Comparison of ENCODE assay signal across 8 cellular contexts in genomic region chr11:57568330-57568766, GRCh38. TPM values are rescaled to one million over a fixed set of nuclear protein-coding genes. Genes with fewer than 3 reads are reported as not detected.
DNase-seq lines count a peak whose midpoint lies in the region; ATAC-seq and TF ChIP-seq lines count a peak whose summit lies in the region.

No MANE protein-coding gene starts in this region.

- H3K4me1 ChIP-seq in Caco-2, result peaks cover 10% of the 10 kb centered on the region; the same call in 1 of the 2 replicates
- peaks cover 20% of the 10 kb centered on the region for H3K4me1 ChIP-seq in HUES6 (ENCODE audit: control insufficient read depth, insufficient read depth, low read length)

- no peaks in the 10 kb centered on the region for H3K9me3 Mint-ChIP-seq in Caco-2 (ENCODE audit: unreplicated experiment)
- no peaks in the 10 kb centered on the region for H3K9me3 Mint-ChIP-seq in stimulated activated naive CD8-positive, alpha-beta T cell treated with anti-CD3 and anti-CD28 coated beads, Interleukin-15, Interleukin-2, amounts not matched to agents 100 ng/mL and 50 ng/mL, for 24 hours

- POLR2A ChIA-PET in Caco-2 (lab: Charles Lee), result no interaction called here

- no TSS peak for BruUV-seq in Caco-2 (replicated peaks; lab: Mats Ljungman, UMichigan)

- H3K9me3 ChIP-seq in Caco-2 (no peaks in the 10 kb centered on the region), HUES6 (ENCODE audit: control insufficient read depth, insufficient read depth, low read depth, low read length) (no peaks in the 10 kb centered on the region), WERI-Rb-1 (ENCODE audit: severe bottlenecking) (no peaks in the 10 kb centered on the region)

- peak overlapping the region; percentile 61; the same call in 1 of the 2 replicates for H3K27ac ChIP-seq in HUES6 (ENCODE audit: low read depth, low read length)
- no peak overlapping the region for H3K27ac ChIP-seq in WERI-Rb-1

- CTCF ChIA-PET in Caco-2 (lab: Charles Lee), result interaction anchor here (0.5 to 3.0 kb wide), 13 partner anchors 16 to 1878 kb away, joined by 3 to 82 read pairs (median 5); no protein-coding TSS in a partner anchor

- H3K27me3 Mint-ChIP-seq in Caco-2 (ENCODE audit: insufficient read depth, unreplicated experiment), result no peaks in the 10 kb centered on the region
- no peaks in the 10 kb centered on the region for H3K27me3 Mint-ChIP-seq in stimulated activated naive CD8-positive, alpha-beta T cell treated with anti-CD3 and anti-CD28 coated beads, Interleukin-15, Interleukin-2, amounts not matched to agents 100 ng/mL and 50 ng/mL, for 24 hours

- H3K4me1 Mint-ChIP-seq in Caco-2 (ENCODE audit: low read depth, unreplicated experiment), result peaks cover 11% of the 10 kb centered on the region
- H3K4me1 Mint-ChIP-seq in stimulated activated naive CD8-positive, alpha-beta T cell treated with anti-CD3 and anti-CD28 coated beads, Interleukin-15, Interleukin-2, amounts not matched to agents 100 ng/mL and 50 ng/mL, for 24 hours (ENCODE audit: low read depth), result peaks cover 44% of the 10 kb centered on the region

- intact Hi-C loops in Caco-2 (cut with micrococcal nuclease; ENCODE audit: unreplicated experiment), result loop anchor here (1.0 kb wide), 4 partner anchors 37 to 111 kb away; no protein-coding TSS in a partner anchor

- H3K27me3 ChIP-seq in Caco-2 (replicated peaks; ENCODE audit: control insufficient read depth, insufficient read depth, low read length) (no peaks in the 10 kb centered on the region), HUES6 (ENCODE audit: control insufficient read depth, insufficient read depth, low read length) (peaks cover 5% of the 10 kb centered on the region; the same call in 1 of the 2 replicates), WERI-Rb-1 (ENCODE audit: insufficient read depth, low read depth, severe bottlenecking) (peaks cover 29% of the 10 kb centered on the region)

- DNase-seq in Caco-2 (peak in 1 of 2 experiments; percentile 85), GM20000 (ENCODE audit: low spot score) (peak; percentile 88), WERI-Rb-1 (no peak), dermis microvascular lymphatic vessel endothelial cell (ENCODE audit: low read depth in 2 of 2) (peak; percentile 29 to 61), mucosa of gallbladder (ENCODE audit: low spot score) (peak; percentile 85)

- H3K4me3 ChIP-seq in Caco-2 (ENCODE audit: low read depth, low read length) (peak overlapping the region; percentile 54), HUES6 (ENCODE audit: low read depth, low read length) (peak overlapping the region; percentile 91), WERI-Rb-1 (ENCODE audit: low read depth, low read length) (peak overlapping the region; percentile 71)

- peak overlapping the region; percentile 84 for H3K9ac ChIP-seq in HUES6 (ENCODE audit: low read length)

- peak; percentile 93 to 96 for TF ChIP-seq CTCF in Caco-2 (IDR thresholded peaks at IDR 0.05; ENCODE audit: insufficient read depth in 1 of 2, low read depth in 1 of 2, low read length in 1 of 2, severe bottlenecking in 1 of 2, unreplicated experiment in 1 of 2)
- peak; percentile 93 for TF ChIP-seq CTCF in GM20000 (IDR thresholded peaks at IDR 0.05; ENCODE audit: extremely low read depth, missing control alignments)
- TF ChIP-seq CTCF in WERI-Rb-1 (IDR thresholded peaks at IDR 0.05; ENCODE audit: low read depth, low read length), result peak; percentile 93

- ATAC-seq in HG02642 (IDR thresholded peaks at IDR 0.05; ENCODE audit: poor library complexity, unreplicated experiment), result no peak

- H3K27ac Mint-ChIP-seq in Caco-2 (ENCODE audit: unreplicated experiment), result peak overlapping the region; percentile 40
- peak overlapping the region; percentile 95 for H3K27ac Mint-ChIP-seq in stimulated activated naive CD8-positive, alpha-beta T cell treated with anti-CD3 and anti-CD28 coated beads, Interleukin-15, Interleukin-2, amounts not matched to agents 100 ng/mL and 50 ng/mL, for 24 hours

- peak overlapping the region; percentile 96 for H3K4me3 Mint-ChIP-seq in Caco-2 (ENCODE audit: unreplicated experiment)
- peak overlapping the region; percentile 98 for H3K4me3 Mint-ChIP-seq in stimulated activated naive CD8-positive, alpha-beta T cell treated with anti-CD3 and anti-CD28 coated beads, Interleukin-15, Interleukin-2, amounts not matched to agents 100 ng/mL and 50 ng/mL, for 24 hours

- peaks cover 7% of the 10 kb centered on the region for H3K36me3 Mint-ChIP-seq in Caco-2 (ENCODE audit: insufficient read depth, unreplicated experiment)
- H3K36me3 Mint-ChIP-seq in stimulated activated naive CD8-positive, alpha-beta T cell treated with anti-CD3 and anti-CD28 coated beads, Interleukin-15, Interleukin-2, amounts not matched to agents 100 ng/mL and 50 ng/mL, for 24 hours (ENCODE audit: low read depth), result peaks cover 14% of the 10 kb centered on the region

- H3K36me3 ChIP-seq in Caco-2 (ENCODE audit: control insufficient read depth, insufficient read depth, low read length) (no peaks in the 10 kb centered on the region), HUES6 (ENCODE audit: control insufficient read depth, insufficient read depth, low read length) (no peaks in the 10 kb centered on the region), WERI-Rb-1 (no peaks in the 10 kb centered on the region)

RNA-seq across cellular contexts. Expression of gene UBE2L6, which starts 0.9 kb away (rescaled TPM):
- total RNA-seq in Caco-2 (2022) (16.7 and 20.2 TPM in 2 replicates), dermis microvascular lymphatic vessel endothelial cell (28.4 and 51.7 TPM in 2 replicates), mucosa of gallbladder (71.9 TPM)

RNA-seq across cellular contexts. Expression of gene SERPING1, which starts 29.1 kb away (rescaled TPM):
- total RNA-seq in Caco-2 (2022) (3.2 and 3.8 TPM in 2 replicates), dermis microvascular lymphatic vessel endothelial cell (0.51 TPM in 1 of 2 replicates, not detected in the other), mucosa of gallbladder (614 TPM)

RNA-seq across cellular contexts. Expression of gene SMTNL1, which starts 31.0 kb away (rescaled TPM):
- total RNA-seq in Caco-2 (2022) (0.18 TPM in 1 of 2 replicates, not detected in the other), dermis microvascular lymphatic vessel endothelial cell (not detected in 2 replicates), mucosa of gallbladder (not detected)

RNA-seq across cellular contexts. Expression of gene TIMM10, which starts 37.8 kb away (rescaled TPM):
- total RNA-seq in Caco-2 (2022) (102 and 103 TPM in 2 replicates), dermis microvascular lymphatic vessel endothelial cell (34.5 and 64.1 TPM in 2 replicates), mucosa of gallbladder (31.2 TPM)

RNA-seq across cellular contexts. Expression of gene SLC43A1, which starts 52.8 kb away (rescaled TPM):
- total RNA-seq in Caco-2 (2022) (71.7 and 80.5 TPM in 2 replicates), dermis microvascular lymphatic vessel endothelial cell (11.0 and 19.0 TPM in 2 replicates), mucosa of gallbladder (89.5 TPM)

Comparison
In these comparisons a context has a peak if more than half of its experiments do, and no peak if none do; other contexts are left out.
1. RNA of gene SERPING1, which starts 29.1 kb away (total RNA-seq): 614 TPM in mucosa of gallbladder (single experiment); 3.2 to 3.8 TPM in Caco-2 and 0.51 TPM in dermis microvascular lymphatic vessel endothelial cell; every median in the first group is over 100 times any median in the second.
2. Peak in every context shown above with its lines, with median percentiles within 50 percentile points of each other: H3K4me3 ChIP-seq and CTCF ChIP-seq.